In genomic region chr11:134383576-134384221, GRCh38 we compare ENCODE assay signal across 1 cellular context.
TF ChIP-seq lines count a peak whose summit lies in the region.

No MANE protein-coding gene starts in this region.

TF ChIP-seq in HepG2, 621 proteins besides CTCF, POLR2A, EP300 and RAD21:
- no peak for TF ChIP-seq NR1H2 (CRISPR knock-in tag; IDR thresholded peaks at IDR 0.05; ENCODE audit: borderline replicate concordance, low read depth)
- TF ChIP-seq STAT6 (CRISPR knock-in tag; IDR thresholded peaks at IDR 0.05; ENCODE audit: borderline replicate concordance), result no peak
- no peak for TF ChIP-seq TARDBP (CRISPR knock-in tag; IDR thresholded peaks at IDR 0.05)
- peak; percentile 64 for TF ChIP-seq MNT (IDR thresholded peaks at IDR 0.05)
- TF ChIP-seq ZSCAN30 (CRISPR knock-in tag; IDR thresholded peaks at IDR 0.05), result no peak
- TF ChIP-seq ZNF513 (CRISPR knock-in tag; conservative IDR thresholded peaks at IDR 0.05), result no peak
- TF ChIP-seq YEATS2 (CRISPR knock-in tag; IDR thresholded peaks at IDR 0.05; ENCODE audit: borderline replicate concordance), result no peak
- TF ChIP-seq MED13 (CRISPR knock-in tag; IDR thresholded peaks at IDR 0.05), result no peak
- no peak for TF ChIP-seq YEATS4 (CRISPR knock-in tag; IDR thresholded peaks at IDR 0.05; ENCODE audit: borderline replicate concordance)
- 0 out of 2 replicates have a peak, but pooled peaks have one; percentile 52 for TF ChIP-seq DNMT1 (CRISPR knock-in tag; IDR thresholded peaks at IDR 0.05)
TF ChIP-seq in HepG2: peak in this region for 2.
